In the genomic region with DNA sequence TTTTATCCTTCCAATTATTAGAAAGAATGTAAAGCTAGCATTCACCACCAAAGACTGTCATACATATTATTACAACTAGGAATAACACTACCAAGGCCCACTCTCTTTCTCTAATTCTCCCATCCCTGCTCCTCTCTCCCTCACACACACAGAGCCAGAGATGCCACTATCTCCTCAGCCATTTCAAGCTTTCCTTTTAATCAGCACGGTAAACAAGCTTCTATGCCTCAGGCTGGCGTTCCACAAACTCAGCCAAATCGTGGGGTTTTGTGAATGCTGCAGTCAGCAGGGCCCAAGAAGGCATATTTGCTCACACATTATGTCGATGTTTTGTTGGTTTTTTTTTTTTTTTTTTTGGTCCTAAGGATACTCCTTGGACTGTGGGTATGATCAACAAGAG, we compare ENCODE assay signal across 24 cellular contexts.
A peak's percentile ranks its signal among the peaks of the same experiment; 100 is the strongest.
DNase-seq lines count a peak whose midpoint lies in the region; FAIRE-seq and TF ChIP-seq lines count a peak whose summit lies in the region.
"Had no signal": no experiment of that assay in that cellular context is flagged by ENCODE, and none has a peak within 500 bp of the region (broad histone marks: within the 10 kb centered on the region; RNA-seq: fewer than 3 reads in every experiment).

No MANE protein-coding gene starts in this region.

- peak overlapping the region; percentile 75 for H3K27ac Mint-ChIP-seq in nephron progenitor cell
- H3K27ac Mint-ChIP-seq: CD8-positive, alpha-beta memory T cell; HFFc6 had no signal

- H3K9me3 ChIP-seq in HEK293 (ENCODE audit: control insufficient read depth, insufficient read depth, low read depth, low read length) (no peaks in the 10 kb centered on the region), tibial artery (no peaks in the 10 kb centered on the region)
- H3K9me3 ChIP-seq: BLaER1 treated with 17β-estradiol and CSF1 and Interleukin-3, amounts not matched to agents 10 nM and 100 nM had no signal

- H3K4me3 Mint-ChIP-seq in nephron progenitor cell: no peak overlapping the region
- H3K4me3 Mint-ChIP-seq: CD8-positive, alpha-beta memory T cell; HFFc6 had no signal

- no peaks in the 10 kb centered on the region for H3K27me3 ChIP-seq in tibial artery
- H3K27me3 ChIP-seq: BLaER1 treated with 17β-estradiol and CSF1 and Interleukin-3, amounts not matched to agents 10 nM and 100 nM had no signal

- FAIRE-seq in frontal cortex (lab: Jason Lieb, UNC): no peak
- FAIRE-seq: A204.1, GM12891, GM18507, HepG2 had no signal

- H3K36me3 ChIP-seq in HEK293 (ENCODE audit: control insufficient read depth in 2 of 2, insufficient read depth in 1 of 2, low read length in 2 of 2) (no peaks in the 10 kb centered on the region), tibial artery (no peaks in the 10 kb centered on the region)
- H3K36me3 ChIP-seq: BLaER1 treated with 17β-estradiol and CSF1 and Interleukin-3, amounts not matched to agents 10 nM and 100 nM had no signal

- intact Hi-C loops in tibial artery (cut with DNase I; ENCODE audit: low total_unique reads): no loop called here

- CTCF ChIA-PET in HEK293 (lab: Yijun Ruan, JAX): no interaction called here

- no peaks in the 10 kb centered on the region for H3K9me3 Mint-ChIP-seq in nephron progenitor cell
- H3K9me3 Mint-ChIP-seq: CD8-positive, alpha-beta memory T cell had no signal

- DNase-seq in Ammon's horn (ENCODE audit: low spot score) (peak; percentile 31), cerebellum (ENCODE audit: low spot score) (peak; percentile 55), nephron progenitor cell (no peak), tibial artery (no peak), frontal cortex (ENCODE audit: low spot score in 2 of 2) (no peak), coronary artery (ENCODE audit: low spot score) (no peak)
- no peak for DNase-seq in stimulated activated naive CD4-positive, alpha-beta T cell (lab: John Stamatoyannopoulos, UW)
- DNase-seq: CD8-positive, alpha-beta memory T cell; DND-41; GF-D8; GOT3; HFFc6; KG1; NCI-H1694; NCI-H226; NCI-H526 treated with DMSO at 0.1 percent for 48 hours; NK-92 treated with Interleukin-12 subunit alpha and Interleukin-12 subunit beta, amount 100 ng/mL, for 24 hours had no signal

- peaks cover 14% of the 10 kb centered on the region for H3K4me1 ChIP-seq in HEK293 (ENCODE audit: control insufficient read depth, insufficient read depth, low read length)
- peaks cover 0 to 12% (median 0%) of the 10 kb centered on the region in 4 donors for H3K4me1 ChIP-seq in tibial artery

- no peak overlapping the region for H3K4me3 ChIP-seq in HEK293 (ENCODE audit: low read depth, low read length)
- H3K4me3 ChIP-seq in tibial artery: no peak overlapping the region
- no peak overlapping the region for H3K4me3 ChIP-seq in coronary artery
- H3K4me3 ChIP-seq: BLaER1 treated with 17β-estradiol and CSF1 and Interleukin-3, amounts not matched to agents 10 nM and 100 nM had no signal

- no peaks in the 10 kb centered on the region for H3K27me3 Mint-ChIP-seq in nephron progenitor cell (ENCODE audit: low read depth, poor library complexity)
- H3K27me3 Mint-ChIP-seq: CD8-positive, alpha-beta memory T cell had no signal

- H3K4me1 Mint-ChIP-seq in nephron progenitor cell: peaks cover 56% of the 10 kb centered on the region
- H3K4me1 Mint-ChIP-seq: CD8-positive, alpha-beta memory T cell had no signal

- peaks cover 10% of the 10 kb centered on the region for H3K36me3 Mint-ChIP-seq in nephron progenitor cell (ENCODE audit: low read depth)
- H3K36me3 Mint-ChIP-seq: CD8-positive, alpha-beta memory T cell had no signal

- POLR2A ChIA-PET in HEK293 (lab: Yijun Ruan, JAX): no interaction called here

- H3K27ac ChIP-seq in HEK293 (ENCODE audit: extremely low read depth, low read depth, low read length) (0 out of 2 replicates have a peak overlapping the region, but pooled peaks have one; percentile 22), tibial artery (no peak overlapping the region), coronary artery (no peak overlapping the region)
- H3K27ac ChIP-seq: BLaER1 treated with 17β-estradiol and CSF1 and Interleukin-3, amounts not matched to agents 10 nM and 100 nM; RWPE1 had no signal

- TF ChIP-seq CTCF in HEK293 (tag by site-specific recombination; IDR thresholded peaks at IDR 0.05) (no peak), nephron progenitor cell (IDR thresholded peaks at IDR 0.05) (no peak), tibial artery (IDR thresholded peaks at IDR 0.05) (no peak), coronary artery (IDR thresholded peaks at IDR 0.05) (no peak)

TF ChIP-seq in HEK293, 187 proteins besides CTCF, POLR2A, EP300 and RAD21:
- 0 out of 2 replicates have a peak, but pooled peaks have one; percentile 23 for TF ChIP-seq ZBTB20 (tag by site-specific recombination; IDR thresholded peaks at IDR 0.05)
- no peak for TF ChIP-seq ZNF701 (tag by site-specific recombination; IDR thresholded peaks at IDR 0.05)
- peak; percentile 62 for TF ChIP-seq FEZF1 (tag by site-specific recombination; IDR thresholded peaks at IDR 0.05)
- TF ChIP-seq ZNF624 (tag by site-specific recombination; IDR thresholded peaks at IDR 0.05): no peak
- TF ChIP-seq, protein P1, sequence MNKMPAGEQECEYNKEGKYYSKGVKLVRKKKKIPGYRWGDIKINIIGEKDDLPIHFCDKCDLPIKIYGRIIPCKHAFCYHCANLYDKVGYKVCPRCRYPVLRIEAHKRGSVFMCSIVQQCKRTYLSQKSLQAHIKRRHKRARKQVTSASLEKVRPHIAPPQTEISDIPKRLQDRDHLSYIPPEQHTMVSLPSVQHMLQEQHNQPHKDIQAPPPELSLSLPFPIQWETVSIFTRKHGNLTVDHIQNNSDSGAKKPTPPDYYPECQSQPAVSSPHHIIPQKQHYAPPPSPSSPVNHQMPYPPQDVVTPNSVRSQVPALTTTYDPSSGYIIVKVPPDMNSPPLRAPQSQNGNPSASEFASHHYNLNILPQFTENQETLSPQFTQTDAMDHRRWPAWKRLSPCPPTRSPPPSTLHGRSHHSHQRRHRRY (tag by site-specific recombination; IDR thresholded peaks at IDR 0.05): no peak
- TF ChIP-seq ZSCAN5A (tag by site-specific recombination; IDR thresholded peaks at IDR 0.05): no peak
- TF ChIP-seq ZNF335 (tag by site-specific recombination; conservative IDR thresholded peaks at IDR 0.05): peak; percentile 12; the same call in 1 of the 2 replicates
- TF ChIP-seq ZNF585B (tag by site-specific recombination; IDR thresholded peaks at IDR 0.05): no peak
- no peak for TF ChIP-seq ZNF416 (tag by site-specific recombination; IDR thresholded peaks at IDR 0.05)
- TF ChIP-seq RBAK (tag by site-specific recombination; IDR thresholded peaks at IDR 0.05): no peak
- TF ChIP-seq ZNF341 (tag by site-specific recombination; IDR thresholded peaks at IDR 0.05; ENCODE audit: low read depth): no peak
- TF ChIP-seq ZNF707 (tag by site-specific recombination; IDR thresholded peaks at IDR 0.05): no peak
- TF ChIP-seq, protein P2, sequence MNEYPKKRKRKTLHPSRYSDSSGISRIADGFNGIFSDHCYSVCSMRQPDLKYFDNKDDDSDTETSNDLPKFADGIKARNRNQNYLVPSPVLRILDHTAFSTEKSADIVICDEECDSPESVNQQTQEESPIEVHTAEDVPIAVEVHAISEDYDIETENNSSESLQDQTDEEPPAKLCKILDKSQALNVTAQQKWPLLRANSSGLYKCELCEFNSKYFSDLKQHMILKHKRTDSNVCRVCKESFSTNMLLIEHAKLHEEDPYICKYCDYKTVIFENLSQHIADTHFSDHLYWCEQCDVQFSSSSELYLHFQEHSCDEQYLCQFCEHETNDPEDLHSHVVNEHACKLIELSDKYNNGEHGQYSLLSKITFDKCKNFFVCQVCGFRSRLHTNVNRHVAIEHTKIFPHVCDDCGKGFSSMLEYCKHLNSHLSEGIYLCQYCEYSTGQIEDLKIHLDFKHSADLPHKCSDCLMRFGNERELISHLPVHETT (tag by site-specific recombination; IDR thresholded peaks at IDR 0.05): no peak
- no peak for TF ChIP-seq ZNF18 (tag by site-specific recombination; IDR thresholded peaks at IDR 0.05)
- no peak for TF ChIP-seq ZNF266 (tag by site-specific recombination; IDR thresholded peaks at IDR 0.05; ENCODE audit: low read depth)
- TF ChIP-seq PRDM1 (tag by site-specific recombination; IDR thresholded peaks at IDR 0.05): no peak
- TF ChIP-seq GLI2 (tag by site-specific recombination; IDR thresholded peaks at IDR 0.05; ENCODE audit: borderline replicate concordance, low read depth): no peak

Comparison
In these comparisons a context has a peak if more than half of its experiments do, and no peak if none do; other contexts are left out.
1. DNase-seq: peak in Ammon's horn (single experiment) and cerebellum (single experiment); none in nephron progenitor cell (single experiment), stimulated activated naive CD4-positive, alpha-beta T cell (0 of 6), tibial artery (0 of 2), frontal cortex (0 of 2) and coronary artery (single experiment).